Comparison of ENCODE assay signal across 12 cellular contexts in genomic region chr1:204366759-204367158, GRCh38. TPM values are rescaled to one million over a fixed set of nuclear protein-coding genes. Genes with fewer than 3 reads are reported as not detected.
DNase-seq lines count a peak whose midpoint lies in the region; ATAC-seq and TF ChIP-seq lines count a peak whose summit lies in the region.
"Had no signal": no experiment of that assay in that cellular context is flagged by ENCODE, and none has a peak within 500 bp of the region (broad histone marks: within the 10 kb centered on the region; RNA-seq: fewer than 3 reads in every experiment).

No MANE protein-coding gene starts in this region.

- dilution Hi-C loops in mammary epithelial cell (cut with HindIII; ENCODE audit: low sequenced_read_pairs), result no loop called here

- H3K9me3 ChIP-seq in mammary epithelial cell (replicated peaks; ENCODE audit: insufficient read depth, low read length), result no peaks in the 10 kb centered on the region
- H3K9me3 ChIP-seq: HAP-1 had no signal

- no peak overlapping the region for H3K4me3 Mint-ChIP-seq in activated T-cell treated with anti-CD3 and anti-CD28 coated beads, Interleukin-2, amount 50 U/mL, for 72 hours
- H3K4me3 Mint-ChIP-seq: dendritic cell treated with granulocyte-macrophage colony-stimulating factor and Interleukin-4, amounts not matched to agents 40 ng/mL and 50 ng/mL, for 4 days had no signal

- no peak overlapping the region for H3K27ac Mint-ChIP-seq in activated T-cell treated with anti-CD3 and anti-CD28 coated beads, Interleukin-2, amount 50 U/mL, for 72 hours
- H3K27ac Mint-ChIP-seq: dendritic cell treated with granulocyte-macrophage colony-stimulating factor and Interleukin-4, amounts not matched to agents 40 ng/mL and 50 ng/mL, for 4 days had no signal

- H4K20me1 ChIP-seq in mammary epithelial cell (ENCODE audit: insufficient read depth, low read length), result no peaks in the 10 kb centered on the region

- 82% methylated on average over 4 of the region's 7 CpGs for WGBS in mammary epithelial cell (ENCODE audit: low coverage, missing lambda C conversion rate)

- H3K9ac ChIP-seq in mammary epithelial cell (ENCODE audit: insufficient read depth, low read length), result no peak overlapping the region

- no peak overlapping the region for H3K27ac ChIP-seq in mammary epithelial cell (ENCODE audit: insufficient read depth, low read depth, low read length)

- peaks cover 33% of the 10 kb centered on the region for H3K4me1 Mint-ChIP-seq in activated T-cell treated with anti-CD3 and anti-CD28 coated beads, Interleukin-2, amount 50 U/mL, for 72 hours (ENCODE audit: low read depth)

- no peak overlapping the region for H2AFZ ChIP-seq in mammary epithelial cell (ENCODE audit: low read depth, low read length)

- no peaks in the 10 kb centered on the region for H3K79me2 ChIP-seq in mammary epithelial cell (ENCODE audit: insufficient read depth, low read length)

- CTCF ChIA-PET in mammary epithelial cell (lab: Charles Lee; ENCODE audit: low non-redundant PET), result no interaction called here

- H3K4me3 ChIP-seq in mammary epithelial cell (replicated peaks in 1 of 3; ENCODE audit: insufficient read depth in 1 of 3, low read depth in 2 of 3, low read length in 3 of 3), result no peak overlapping the region
- H3K4me3 ChIP-seq: HAP-1 had no signal

- DNase-seq in activated T-cell treated with anti-CD3 and anti-CD28 coated beads, Interleukin-2, amount 50 U/mL, for 72 hours, result peak; percentile 36
- DNase-seq in activated T-cell treated with anti-CD3 and anti-CD28 coated beads, Interleukin-2, amount 50 U/mL, for 1 hour, result no peak
- DNase-seq in mammary epithelial cell, result no peak
- DNase-seq in stimulated activated CD8-positive, alpha-beta memory T cell treated with anti-CD3 and anti-CD28 coated beads, Interleukin-4, amount 100 ng/mL, for 48 hours, result peak; percentile 60
- DNase-seq in OCI-M2 (lab: John Stamatoyannopoulos, UW; ENCODE audit: unreplicated experiment), result no peak
- no peak for DNase-seq in inferior parietal cortex (ENCODE audit: extremely low spot score)
- DNase-seq: DMS79 treated with DMSO at 0.1 percent for 48 hours had no signal

- peaks cover 7% of the 10 kb centered on the region for H3K4me1 ChIP-seq in mammary epithelial cell (ENCODE audit: insufficient read depth, low read length)

- intact Hi-C loops in mammary epithelial cell (cut with micrococcal nuclease), result no loop called here

- H3K9me3 Mint-ChIP-seq in activated T-cell treated with anti-CD3 and anti-CD28 coated beads, Interleukin-2, amount 50 U/mL, for 72 hours, result no peaks in the 10 kb centered on the region
- H3K9me3 Mint-ChIP-seq: dendritic cell treated with granulocyte-macrophage colony-stimulating factor and Interleukin-4, amounts not matched to agents 40 ng/mL and 50 ng/mL, for 4 days had no signal

- no peaks in the 10 kb centered on the region for H3K36me3 ChIP-seq in mammary epithelial cell (ENCODE audit: insufficient read depth, low read length)
- H3K36me3 ChIP-seq: HAP-1 had no signal

- H3K27me3 Mint-ChIP-seq in activated T-cell treated with anti-CD3 and anti-CD28 coated beads, Interleukin-2, amount 50 U/mL, for 72 hours (ENCODE audit: low read depth), result peaks cover 9% of the 10 kb centered on the region

- no TSS peak for BruUV-seq in mammary epithelial cell (replicated peaks; lab: Mats Ljungman, UMichigan)

- TF ChIP-seq CTCF in LNCAP (IDR thresholded peaks at IDR 0.05) (peak; percentile 56), mammary epithelial cell (conservative IDR thresholded peaks at IDR 0.05 in 1 of 2, IDR thresholded peaks at IDR 0.05 in 1 of 2; ENCODE audit: extremely low read depth in 1 of 2, insufficient read depth in 1 of 2, low read depth in 1 of 2, low read length in 2 of 2) (peak; percentile 51 to 64)

- no peak overlapping the region for H3K4me2 ChIP-seq in mammary epithelial cell (ENCODE audit: insufficient read depth, low read depth, low read length)

- H3K27me3 ChIP-seq in mammary epithelial cell (ENCODE audit: insufficient read depth, low read length), result no peaks in the 10 kb centered on the region

- no peak for ATAC-seq in activated T-cell treated with anti-CD3 and anti-CD28 coated beads, Interleukin-2, amount 50 U/mL, for 72 hours (replicated peaks in 1 of 2)
- no peak for ATAC-seq in GM18861 (IDR thresholded peaks at IDR 0.05; ENCODE audit: unreplicated experiment)
- ATAC-seq: activated CD4-positive, CD25-positive, alpha-beta regulatory T cell treated with anti-CD3 and anti-CD28 coated beads, Interleukin-2, amount 50 U/mL, for 24 hours had no signal

- in situ Hi-C loops in mammary epithelial cell (cut with MboI; ENCODE audit: low sequenced_read_pairs in 2 of 2), result loop anchor here (10.0 to 25.0 kb wide), 4 partner anchors 102 to 504 kb away; partner anchors contain the start of genes GOLT1A (in 1 of the 2), REN (in 1 of the 2) and SNRPE (in 1 of the 2)

- no peaks in the 10 kb centered on the region for H3K36me3 Mint-ChIP-seq in activated T-cell treated with anti-CD3 and anti-CD28 coated beads, Interleukin-2, amount 50 U/mL, for 72 hours (ENCODE audit: insufficient read depth in 2 of 2)

RNA-seq across cellular contexts. Expression of gene PLEKHA6, which starts 7.0 kb away (rescaled TPM):
- 1 to 10 TPM in 1 of 2 donors, under 1 TPM in 1; 0.31 to 3.4 TPM for total RNA-seq in activated T-cell treated with anti-CD3 and anti-CD28 coated beads, Interleukin-2, amount 50 U/mL, for 72 hours
- 10 to 100 TPM in 1 of 2 donors, 1 to 10 TPM in 1; 4.8 to 11.8 TPM for total RNA-seq in mammary epithelial cell
- polyA plus RNA-seq in mammary epithelial cell, result 7.4 TPM
- polyA minus RNA-seq in mammary epithelial cell, result 11.8 TPM

RNA-seq across cellular contexts. Expression of gene PPP1R15B, which starts 44.9 kb away (rescaled TPM):
- 10 to 100 TPM; 82.9 to 94.2 TPM for total RNA-seq in activated T-cell treated with anti-CD3 and anti-CD28 coated beads, Interleukin-2, amount 50 U/mL, for 72 hours
- 10 to 100 TPM; 33.4 to 37.5 TPM for total RNA-seq in mammary epithelial cell
- polyA plus RNA-seq in mammary epithelial cell, result 20.1 TPM
- polyA minus RNA-seq in mammary epithelial cell, result 41.7 TPM

Comparison
In these comparisons a context has a peak if more than half of its experiments do, and no peak if none do; other contexts are left out.
1. DNase-seq: peak in activated T-cell treated with anti-CD3 and anti-CD28 coated beads, Interleukin-2, amount 50 U/mL, for 72 hours (2 of 2) and stimulated activated CD8-positive, alpha-beta memory T cell treated with anti-CD3 and anti-CD28 coated beads, Interleukin-4, amount 100 ng/mL, for 48 hours (single experiment); none in activated T-cell treated with anti-CD3 and anti-CD28 coated beads, Interleukin-2, amount 50 U/mL, for 1 hour (single experiment), mammary epithelial cell (single experiment), OCI-M2 (single experiment) and inferior parietal cortex (single experiment).